In the genomic region with DNA sequence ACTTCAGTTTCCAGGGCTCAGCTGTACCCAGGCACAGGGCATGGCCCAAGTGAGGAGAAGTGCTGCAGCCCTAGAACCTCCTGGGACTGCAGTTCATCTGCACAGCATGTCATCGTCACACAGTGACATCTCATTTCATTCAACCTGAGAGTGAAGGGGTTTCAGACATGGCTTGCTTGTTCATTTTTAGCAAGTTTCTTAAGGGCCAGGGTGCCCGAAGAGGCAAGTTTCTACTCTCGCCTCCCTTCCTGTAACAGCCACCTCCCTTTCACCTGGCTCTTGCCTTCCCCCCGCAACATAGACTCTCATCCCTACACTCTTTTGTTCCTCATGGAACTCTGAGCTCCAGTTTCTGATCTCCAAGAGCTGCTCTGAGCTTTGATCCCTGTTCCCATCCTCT, we compare ENCODE assay signal across 13 cellular contexts.
DNase-seq lines count a peak whose midpoint lies in the region; ATAC-seq and TF ChIP-seq lines count a peak whose summit lies in the region.
"Had no signal": no experiment of that assay in that cellular context is flagged by ENCODE, and none has a peak within 500 bp of the region (broad histone marks: within the 10 kb centered on the region; RNA-seq: fewer than 3 reads in every experiment).

No MANE protein-coding gene starts in this region.

- intact Hi-C loops in heart right ventricle (cut with DNase I) (loop anchor here in 2 of 10 donors (5.0 kb wide), 1 partner anchor 67 kb away; no protein-coding TSS in a partner anchor), left ventricle myocardium superior (cut with micrococcal nuclease) (no loop called here), transverse colon (cut with DNase I; ENCODE audit: low total_unique reads) (no loop called here), body of pancreas (cut with DNase I) (no loop called here), vagina (cut with DNase I) (no loop called here)

- H3K4me3 ChIP-seq in heart right ventricle (no peak overlapping the region), transverse colon (no peak overlapping the region), body of pancreas (no peak overlapping the region), vagina (no peak overlapping the region)
- H3K4me3 ChIP-seq: A549, spleen had no signal

- H3K9me3 ChIP-seq in heart right ventricle (no peaks in the 10 kb centered on the region), transverse colon (no peaks in the 10 kb centered on the region), body of pancreas (no peaks in the 10 kb centered on the region), vagina (no peaks in the 10 kb centered on the region)
- H3K9me3 ChIP-seq: A549, spleen had no signal

- in situ Hi-C loops in transverse colon (cut with MboI; ENCODE audit: low pct_ligation_motif_present in 1 of 4, low pct_unique_long_range_greater_than_20kb in 1 of 4, low sequenced_read_pairs in 3 of 4): no loop called here

- TF ChIP-seq POLR2A in transverse colon (IDR thresholded peaks at IDR 0.05): no peak
- no peak for TF ChIP-seq POLR2A in body of pancreas (IDR thresholded peaks at IDR 0.05)
- no peak for TF ChIP-seq POLR2A in vagina (IDR thresholded peaks at IDR 0.05)

- no peak for DNase-seq in heart right ventricle
- DNase-seq in left ventricle myocardium superior: no peak
- DNase-seq in transverse colon: no peak
- DNase-seq in body of pancreas: no peak
- no peak for DNase-seq in stimulated activated CD4-positive, alpha-beta T cell treated with anti-CD3 and anti-CD28 coated beads, Interleukin-4, amount 100 ng/mL, for 4 hours
- DNase-seq in vagina (ENCODE audit: extremely low spot score in 2 of 2): no peak
- DNase-seq: activated CD4-positive, alpha-beta T cell treated with anti-CD3 and anti-CD28 coated beads for 4 hours; hypothalamus; NCI-H187 treated with DMSO at 0.1 percent for 48 hours; spleen had no signal

- H3K4me1 ChIP-seq in heart right ventricle (peaks cover 14 to 83% (median 58%) of the 10 kb centered on the region in 9 donors), transverse colon (peaks cover 35 to 54% (median 51%) of the 10 kb centered on the region in 4 donors), body of pancreas (peaks cover 27% of the 10 kb centered on the region), vagina (peaks cover 71% of the 10 kb centered on the region)

- no peak for TF ChIP-seq EP300 in transverse colon (IDR thresholded peaks at IDR 0.05; ENCODE audit: low read depth)

- no peaks in the 10 kb centered on the region for H3K27me3 ChIP-seq in heart right ventricle
- no peaks in the 10 kb centered on the region for H3K27me3 ChIP-seq in transverse colon
- H3K27me3 ChIP-seq in body of pancreas: no peaks in the 10 kb centered on the region
- no peaks in the 10 kb centered on the region for H3K27me3 ChIP-seq in vagina
- H3K27me3 ChIP-seq: spleen had no signal

- TF ChIP-seq CTCF in heart right ventricle (IDR thresholded peaks at IDR 0.05): no peak
- TF ChIP-seq CTCF in transverse colon (IDR thresholded peaks at IDR 0.05): no peak
- TF ChIP-seq CTCF in body of pancreas (IDR thresholded peaks at IDR 0.05): no peak
- no peak for TF ChIP-seq CTCF in vagina (IDR thresholded peaks at IDR 0.05)

- H3K36me3 ChIP-seq in heart right ventricle (no peaks in the 10 kb centered on the region), transverse colon (no peaks in the 10 kb centered on the region), body of pancreas (replicated peaks in 1 of 2; ENCODE audit: insufficient read depth in 1 of 2, low read depth in 2 of 2) (no peaks in the 10 kb centered on the region), vagina (no peaks in the 10 kb centered on the region)
- H3K36me3 ChIP-seq: spleen had no signal

- WGBS in heart right ventricle, 2 donors: 94 to 95% methylated on average over 4 of the region's 4 CpGs
- WGBS in transverse colon (ENCODE audit: low coverage in 1 of 2), 2 donors: 80 to 92% methylated on average over 2 to 4 of the region's 4 CpGs
- WGBS in body of pancreas, 2 donors: 93 to 99% methylated on average over 4 of the region's 4 CpGs

- H3K27ac ChIP-seq in heart right ventricle (peak overlapping the region in 7 of 10 donors; percentile 49 to 89 (median 77)), transverse colon (peak overlapping the region; percentile 78 to 89 (median 84)), body of pancreas (no peak overlapping the region), vagina (no peak overlapping the region)
- H3K27ac ChIP-seq: A549 had no signal

- no peak for ATAC-seq in heart right ventricle
- no peak for ATAC-seq in left ventricle myocardium superior
- peak; percentile 77 for ATAC-seq in GM21737 (IDR thresholded peaks at IDR 0.05; ENCODE audit: unreplicated experiment)
- peak; percentile 74 for ATAC-seq in HG03196 (IDR thresholded peaks at IDR 0.05; ENCODE audit: unreplicated experiment)
- ATAC-seq in body of pancreas: no peak
- ATAC-seq: A549 had no signal

Comparison
In these comparisons a context has a peak if more than half of its experiments do, and no peak if none do; other contexts are left out.
1. ATAC-seq: peak in GM21737 (single experiment) and HG03196 (single experiment); none in heart right ventricle (0 of 8), left ventricle myocardium superior (single experiment) and body of pancreas (single experiment).
2. H3K27ac ChIP-seq: peak in heart right ventricle (7 of 10) and transverse colon (4 of 4); none in body of pancreas (0 of 4) and vagina (single experiment).